8 cellular contexts compared by ENCODE assay signal in genomic region chr5:66306105-66306843, GRCh38.
DNase-seq lines count a peak whose midpoint lies in the region; ATAC-seq and TF ChIP-seq lines count a peak whose summit lies in the region.

No MANE protein-coding gene starts in this region.

- TF ChIP-seq POLR2A in breast epithelium (IDR thresholded peaks at IDR 0.05), result no peak

- no peak overlapping the region for H3K27ac ChIP-seq in RWPE1
- H3K27ac ChIP-seq in breast epithelium, result no peak overlapping the region

- H3K36me3 ChIP-seq in breast epithelium, result no peaks in the 10 kb centered on the region

- CTCF ChIA-PET in RWPE1 (lab: Yijun Ruan, JAX), result interaction anchor here (0.5 to 4.6 kb wide), 33 partner anchors 11 to 943 kb away, joined by 3 to 68 read pairs (median 4); no protein-coding TSS in a partner anchor

- H3K4me3 ChIP-seq in LNCaP clone FGC (ENCODE audit: low read depth, low read length) (no peak overlapping the region), breast epithelium (no peak overlapping the region)

- intact Hi-C loops in breast epithelium (cut with DNase I; ENCODE audit: low total_unique reads), result no loop called here

- ATAC-seq in GM21526 (IDR thresholded peaks at IDR 0.05; ENCODE audit: low FRiP score, unreplicated experiment) (peak; percentile 73), GM21619 (IDR thresholded peaks at IDR 0.05; ENCODE audit: unreplicated experiment) (no peak)

- peak; percentile 35 for DNase-seq in DMS 273 treated with DMSO at 0.1 percent for 48 hours (lab: John Stamatoyannopoulos, UW)
- peak; percentile 30 for DNase-seq in LNCaP clone FGC (ENCODE audit: low read depth)
- peak; percentile 86 for DNase-seq in RWPE1 (ENCODE audit: low spot score)
- DNase-seq in breast epithelium (ENCODE audit: low spot score in 2 of 2), result peak in 1 of 2 donors; percentile 35
- peak; percentile 64 for DNase-seq in iris pigment epithelial cell (ENCODE audit: low read depth)
- peak; percentile 27 for DNase-seq in stimulated activated CD8-positive, alpha-beta memory T cell treated with anti-CD3 and anti-CD28 coated beads, Interleukin-4, amount 100 ng/mL, for 48 hours

- no peaks in the 10 kb centered on the region for H3K27me3 ChIP-seq in breast epithelium

- no peaks in the 10 kb centered on the region for H3K4me1 ChIP-seq in breast epithelium

- TF ChIP-seq CTCF in LNCaP clone FGC (IDR thresholded peaks at IDR 0.05; ENCODE audit: control insufficient read depth, extremely low read depth, insufficient read depth), result peak; percentile 87
- peak; percentile 94 for TF ChIP-seq CTCF in RWPE1 (conservative IDR thresholded peaks at IDR 0.05; ENCODE audit: low read depth)
- TF ChIP-seq CTCF in breast epithelium (IDR thresholded peaks at IDR 0.05), result peak; percentile 21 to 66 (median 54)

- no peaks in the 10 kb centered on the region for H3K9me3 ChIP-seq in breast epithelium

- POLR2A ChIA-PET in RWPE1 (lab: Yijun Ruan, JAX; ENCODE audit: low non-redundant PET), result no interaction called here
